18 cellular contexts compared by ENCODE assay signal in the genomic region with DNA sequence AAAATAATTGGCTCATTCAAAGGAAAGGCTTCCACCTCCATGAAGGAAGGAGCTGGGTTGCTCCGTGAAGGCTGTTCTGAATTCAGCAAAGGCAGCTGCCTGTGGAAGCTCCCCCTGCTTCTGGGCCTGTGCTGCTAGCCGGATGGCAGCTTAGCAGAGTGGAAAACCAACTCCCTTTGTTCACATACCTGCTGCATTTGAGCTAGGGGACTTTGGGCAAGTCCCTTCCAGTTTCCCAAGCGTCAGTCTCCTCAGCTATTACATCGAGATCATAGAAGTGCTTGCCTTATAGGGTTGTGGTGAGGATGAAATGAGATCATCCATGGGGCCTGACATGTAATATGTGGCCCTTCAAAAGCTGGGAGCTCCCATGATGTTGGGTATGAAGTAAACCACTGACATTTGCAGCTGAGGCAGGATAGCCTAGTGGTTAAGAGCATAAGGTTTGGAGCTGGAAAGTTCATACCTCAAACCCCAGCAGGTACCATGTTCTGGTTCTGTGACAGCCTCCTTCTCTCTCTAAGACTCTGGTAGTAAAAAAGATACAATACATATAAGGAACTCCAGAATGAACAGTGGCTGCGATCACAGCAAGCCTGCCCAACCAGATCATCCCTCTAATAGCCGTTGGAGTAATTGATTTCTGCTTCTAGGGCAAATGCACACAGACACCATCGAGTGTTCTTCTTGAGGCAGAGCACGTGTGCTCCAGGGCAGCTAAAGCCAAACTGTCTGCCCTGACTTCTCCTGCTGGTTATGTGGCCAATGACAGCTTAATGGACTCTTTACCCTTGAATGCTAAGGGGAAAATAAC. TPM values are rescaled to one million over a fixed set of nuclear protein-coding genes. Genes with fewer than 3 reads are reported as not detected.
DNase-seq lines count a peak whose midpoint lies in the region; ATAC-seq lines count a peak whose summit lies in the region.
"Had no signal": no experiment of that assay in that cellular context is flagged by ENCODE, and none has a peak within 500 bp of the region (broad histone marks: within the 10 kb centered on the region; RNA-seq: fewer than 3 reads in every experiment).

No MANE protein-coding gene starts in this region.

- peaks cover 21% of the 10 kb centered on the region for H3K27me3 Mint-ChIP-seq in activated T-cell treated with anti-CD3 and anti-CD28 coated beads, Interleukin-2, amount 50 U/mL, for 72 hours (ENCODE audit: low read depth)

- peak; percentile 83 to 85 for ATAC-seq in activated T-cell treated with anti-CD3 and anti-CD28 coated beads, Interleukin-2, amount 50 U/mL, for 72 hours (replicated peaks in 1 of 2)
- ATAC-seq in GM19025 (IDR thresholded peaks at IDR 0.05; ENCODE audit: low read depth, unreplicated experiment) = peak; percentile 49
- ATAC-seq in stimulated activated effector memory CD8-positive, alpha-beta T cell treated with anti-CD3 and anti-CD28 coated beads, Interleukin-12 subunit alpha, Interleukin-12 subunit beta, amount 100 ng/mL, for 72 hours = peak; percentile 65
- ATAC-seq: Panc1 had no signal

- peaks cover 0 to 4% of the 10 kb centered on the region in 2 donors for H3K9me3 Mint-ChIP-seq in activated T-cell treated with anti-CD3 and anti-CD28 coated beads, Interleukin-2, amount 50 U/mL, for 72 hours
- peaks cover 3% of the 10 kb centered on the region for H3K9me3 Mint-ChIP-seq in stimulated activated effector memory CD8-positive, alpha-beta T cell treated with anti-CD3 and anti-CD28 coated beads, Interleukin-12 subunit alpha, Interleukin-12 subunit beta, amount 100 ng/mL, for 72 hours

- no peak overlapping the region for H3K4me3 Mint-ChIP-seq in activated T-cell treated with anti-CD3 and anti-CD28 coated beads, Interleukin-2, amount 50 U/mL, for 72 hours
- no peak overlapping the region for H3K4me3 Mint-ChIP-seq in stimulated activated effector memory CD8-positive, alpha-beta T cell treated with anti-CD3 and anti-CD28 coated beads, Interleukin-12 subunit alpha, Interleukin-12 subunit beta, amount 100 ng/mL, for 72 hours
- H3K4me3 Mint-ChIP-seq: nephron progenitor cell had no signal

- no peak overlapping the region for H3K27ac Mint-ChIP-seq in activated T-cell treated with anti-CD3 and anti-CD28 coated beads, Interleukin-2, amount 50 U/mL, for 72 hours
- H3K27ac Mint-ChIP-seq in stimulated activated effector memory CD8-positive, alpha-beta T cell treated with anti-CD3 and anti-CD28 coated beads, Interleukin-12 subunit alpha, Interleukin-12 subunit beta, amount 100 ng/mL, for 72 hours = no peak overlapping the region
- H3K27ac Mint-ChIP-seq: nephron progenitor cell had no signal

- peak in 1 of 2 donors; percentile 4 for DNase-seq in activated T-cell treated with anti-CD3 and anti-CD28 coated beads, Interleukin-2, amount 50 U/mL, for 72 hours
- no peak for DNase-seq in activated T-cell treated with anti-CD3 and anti-CD28 coated beads, Interleukin-2, amount 50 U/mL, for 1 hour
- DNase-seq in SK-N-DZ (ENCODE audit: low spot score) = peak; percentile 38
- DNase-seq in stimulated activated effector memory CD8-positive, alpha-beta T cell treated with anti-CD3 and anti-CD28 coated beads, Interleukin-12 subunit alpha, Interleukin-12 subunit beta, amount 100 ng/mL, for 72 hours (ENCODE audit: low spot score in 2 of 2) = no peak
- DNase-seq in COR-L47 (lab: John Stamatoyannopoulos, UW) = no peak
- DNase-seq in NCI-H226 = no peak
- DNase-seq in putamen (ENCODE audit: low spot score) = no peak
- DNase-seq: activated CD4-positive, alpha-beta T cell treated with anti-CD3 and anti-CD28 coated beads, Interleukin-2, amount 50 U/mL, for 4 hours; activated T-cell treated with anti-CD3 and anti-CD28 coated beads, Interleukin-2, amount 50 U/mL, for 48 hours; caudate nucleus; effector CD4-positive, alpha-beta T cell; mesendoderm; NCI-H1694; nephron progenitor cell; SK-N-SH; stimulated activated CD4-positive, alpha-beta T cell treated with anti-CD3 and anti-CD28 coated beads, Interleukin-15, amount 100 ng/mL, for 24 hours had no signal

- peaks cover 6% of the 10 kb centered on the region for H3K4me1 Mint-ChIP-seq in activated T-cell treated with anti-CD3 and anti-CD28 coated beads, Interleukin-2, amount 50 U/mL, for 72 hours (ENCODE audit: low read depth)
- H3K4me1 Mint-ChIP-seq in stimulated activated effector memory CD8-positive, alpha-beta T cell treated with anti-CD3 and anti-CD28 coated beads, Interleukin-12 subunit alpha, Interleukin-12 subunit beta, amount 100 ng/mL, for 72 hours = no peaks in the 10 kb centered on the region

- H3K36me3 Mint-ChIP-seq in activated T-cell treated with anti-CD3 and anti-CD28 coated beads, Interleukin-2, amount 50 U/mL, for 72 hours (ENCODE audit: insufficient read depth in 2 of 2) = peaks cover 0 to 4% of the 10 kb centered on the region in 2 donors
- no peaks in the 10 kb centered on the region for H3K36me3 Mint-ChIP-seq in stimulated activated effector memory CD8-positive, alpha-beta T cell treated with anti-CD3 and anti-CD28 coated beads, Interleukin-12 subunit alpha, Interleukin-12 subunit beta, amount 100 ng/mL, for 72 hours

RNA-seq across cellular contexts. Expression of a gene that starts 11.0 kb away (rescaled TPM):
- total RNA-seq in activated T-cell treated with anti-CD3 and anti-CD28 coated beads, Interleukin-2, amount 50 U/mL, for 72 hours = 10 to 100 TPM; 18.3 to 18.5 TPM
- polyA plus RNA-seq in SK-N-DZ (2014; cell fraction: cytosol; rRNA removed) = 9.2 and 12.8 TPM in 2 replicates
- polyA plus RNA-seq in SK-N-DZ (2014; cell fraction: nucleus; rRNA removed) = 5.9 and 7.9 TPM in 2 replicates
